Comparison of ENCODE assay signal across 8 cellular contexts in genomic region chr1:20661235-20662109, GRCh38. TPM values are rescaled to one million over a fixed set of nuclear protein-coding genes. Genes with fewer than 3 reads are reported as not detected.
DNase-seq lines count a peak whose midpoint lies in the region; ATAC-seq and TF ChIP-seq lines count a peak whose summit lies in the region.

DDOST (minus strand) TSS chr1:20661369; CDS start chr1:20661350, 19 bp downstream.

- H3K4me3 ChIP-seq in CD4-positive, CD25-positive, alpha-beta regulatory T cell (ENCODE audit: low read depth, low read length) = peak within 1 kb of the TSS; percentile 91
- peak within 1 kb of the TSS; percentile 89 to 99 for H3K4me3 ChIP-seq in duodenal mucosa (ENCODE audit: low read depth in 1 of 2, low read length in 2 of 2)
- H3K4me3 ChIP-seq in lower leg skin (ENCODE audit: low read depth, poor library complexity, severe bottlenecking) = peak within 1 kb of the TSS; percentile 81

- intact Hi-C loops in lower leg skin (cut with DNase I; ENCODE audit: low total_unique reads) = no loop called here

- H3K9me3 ChIP-seq in CD4-positive, CD25-positive, alpha-beta regulatory T cell (ENCODE audit: control insufficient read depth in 2 of 2, low read length in 2 of 2) = no peaks in the 10 kb centered on the region
- H3K9me3 ChIP-seq in duodenal mucosa (ENCODE audit: control insufficient read depth in 1 of 2, low read length in 2 of 2) = no peaks in the 10 kb centered on the region

- ATAC-seq in CD4-positive, CD25-positive, alpha-beta regulatory T cell (ENCODE audit: low read depth in 2 of 2) = peak; percentile 96
- ATAC-seq in GM19397 (IDR thresholded peaks at IDR 0.05; ENCODE audit: unreplicated experiment) = peak; percentile 95
- peak; percentile 88 for ATAC-seq in HG03575 (IDR thresholded peaks at IDR 0.05; ENCODE audit: extremely low read depth, insufficient number of reproducible peaks, low FRiP score, unreplicated experiment)

- POLR2A ChIA-PET in activated CD4-positive, alpha-beta memory T cell treated with anti-CD3 and anti-CD28 coated beads, Interleukin-2, amount 10 ng/mL, durations not matched to agents 7 days and 5 days (lab: Charles Lee) = interaction anchor here (0.7 to 2.9 kb wide), 11 partner anchors 9 to 1378 kb away, joined by 3 to 20 read pairs (median 4); partner anchors contain the start of genes CDA, HP1BP3, MUL1 and PINK1

- H3K4me3 Mint-ChIP-seq in CD4-positive, CD25-positive, alpha-beta regulatory T cell = peak within 1 kb of the TSS; percentile 98 to 100 (median 99)
- H3K4me3 Mint-ChIP-seq in activated CD4-positive, alpha-beta memory T cell treated with anti-CD3 and anti-CD28 coated beads, Interleukin-2, amount 10 ng/mL, durations not matched to agents 7 days and 5 days = peak within 1 kb of the TSS; percentile 99

- peaks cover 16% of the 10 kb centered on the region for H3K36me3 Mint-ChIP-seq in CD4-positive, CD25-positive, alpha-beta regulatory T cell
- peaks cover 34% of the 10 kb centered on the region for H3K36me3 Mint-ChIP-seq in activated CD4-positive, alpha-beta memory T cell treated with anti-CD3 and anti-CD28 coated beads, Interleukin-2, amount 10 ng/mL, durations not matched to agents 7 days and 5 days (ENCODE audit: low read depth)

- CTCF ChIA-PET in activated CD4-positive, alpha-beta memory T cell treated with anti-CD3 and anti-CD28 coated beads, Interleukin-2, amount 10 ng/mL, durations not matched to agents 7 days and 5 days (lab: Charles Lee) = interaction anchor here (0.6 to 3.7 kb wide), 9 partner anchors 16 to 449 kb away, joined by 3 to 25 read pairs (median 4); partner anchors contain the start of gene PINK1

- no peaks in the 10 kb centered on the region for H3K9me3 Mint-ChIP-seq in CD4-positive, CD25-positive, alpha-beta regulatory T cell
- H3K9me3 Mint-ChIP-seq in activated CD4-positive, alpha-beta memory T cell treated with anti-CD3 and anti-CD28 coated beads, Interleukin-2, amount 10 ng/mL, durations not matched to agents 7 days and 5 days = no peaks in the 10 kb centered on the region

- no peaks in the 10 kb centered on the region for H3K27me3 Mint-ChIP-seq in CD4-positive, CD25-positive, alpha-beta regulatory T cell
- H3K27me3 Mint-ChIP-seq in activated CD4-positive, alpha-beta memory T cell treated with anti-CD3 and anti-CD28 coated beads, Interleukin-2, amount 10 ng/mL, durations not matched to agents 7 days and 5 days = no peaks in the 10 kb centered on the region

- no peak for TF ChIP-seq CTCF in lower leg skin (IDR thresholded peaks at IDR 0.05)

- peak; percentile 95 to 99 (median 95) for DNase-seq in CD4-positive, CD25-positive, alpha-beta regulatory T cell
- DNase-seq in NCI-H82 treated with DMSO at 0.1 percent for 48 hours (lab: John Stamatoyannopoulos, UW; ENCODE audit: unreplicated experiment) (peak; percentile 97), lower leg skin (ENCODE audit: low spot score in 2 of 2) (peak; percentile 94 to 98)
- DNase-seq in activated CD4-positive, alpha-beta memory T cell treated with anti-CD3 and anti-CD28 coated beads, Interleukin-2, amount 10 ng/mL, durations not matched to agents 7 days and 5 days = peak; percentile 96
- DNase-seq in stimulated activated CD4-positive, alpha-beta T cell treated with anti-CD3 and anti-CD28 coated beads, TNF-alpha, amount 100 ng/mL, for 1 hour (ENCODE audit: low read depth in 3 of 3, low spot score in 1 of 3) = peak; percentile 85 to 86 (median 85)

- no peak for TF ChIP-seq POLR2A in lower leg skin (IDR thresholded peaks at IDR 0.05)

- peaks cover 38% of the 10 kb centered on the region for H3K4me1 ChIP-seq in CD4-positive, CD25-positive, alpha-beta regulatory T cell (ENCODE audit: control insufficient read depth, insufficient read depth, low read length, poor library complexity, severe bottlenecking)
- H3K4me1 ChIP-seq in duodenal mucosa (ENCODE audit: control insufficient read depth in 1 of 2, insufficient read depth in 2 of 2, low read length in 2 of 2) = peaks cover 19 to 23% of the 10 kb centered on the region in 2 donors

- peaks cover 18% of the 10 kb centered on the region for H3K36me3 ChIP-seq in CD4-positive, CD25-positive, alpha-beta regulatory T cell (ENCODE audit: control insufficient read depth, insufficient read depth, low read length)
- peaks cover 1 to 19% of the 10 kb centered on the region in 2 donors for H3K36me3 ChIP-seq in duodenal mucosa (ENCODE audit: control insufficient read depth in 1 of 2, insufficient read depth in 2 of 2, low read length in 2 of 2)

- H3K27me3 ChIP-seq in CD4-positive, CD25-positive, alpha-beta regulatory T cell (ENCODE audit: control insufficient read depth, insufficient read depth, low read length) = no peaks in the 10 kb centered on the region
- no peaks in the 10 kb centered on the region for H3K27me3 ChIP-seq in duodenal mucosa (ENCODE audit: control insufficient read depth in 1 of 2, insufficient read depth in 2 of 2, low read length in 2 of 2)

- 3 to 4% methylated on average over 19 to 24 of the region's 55 CpGs for WGBS in lower leg skin, 2 donors

- peak within 1 kb of the TSS; percentile 79 for H3K27ac ChIP-seq in CD4-positive, CD25-positive, alpha-beta regulatory T cell (ENCODE audit: insufficient read depth, low read length, poor library complexity, severe bottlenecking)
- H3K27ac ChIP-seq in duodenal mucosa (ENCODE audit: low read depth, low read length) = peak within 1 kb of the TSS; percentile 52

- peaks cover 26 to 54% (median 35%) of the 10 kb centered on the region in 4 donors for H3K4me1 Mint-ChIP-seq in CD4-positive, CD25-positive, alpha-beta regulatory T cell
- peaks cover 52% of the 10 kb centered on the region for H3K4me1 Mint-ChIP-seq in activated CD4-positive, alpha-beta memory T cell treated with anti-CD3 and anti-CD28 coated beads, Interleukin-2, amount 10 ng/mL, durations not matched to agents 7 days and 5 days

- H3K9ac ChIP-seq in duodenal mucosa (ENCODE audit: low read depth in 1 of 2, low read length in 2 of 2) = peak within 1 kb of the TSS; percentile 83 to 88

- peak within 1 kb of the TSS; percentile 99 for H3K27ac Mint-ChIP-seq in CD4-positive, CD25-positive, alpha-beta regulatory T cell
- peak within 1 kb of the TSS; percentile 97 for H3K27ac Mint-ChIP-seq in activated CD4-positive, alpha-beta memory T cell treated with anti-CD3 and anti-CD28 coated beads, Interleukin-2, amount 10 ng/mL, durations not matched to agents 7 days and 5 days

RNA-seq across cellular contexts. Expression of gene DDOST, which starts in this region (rescaled TPM):
- 103 TPM for total RNA-seq in CD4-positive, CD25-positive, alpha-beta regulatory T cell
- polyA plus RNA-seq in CD4-positive, CD25-positive, alpha-beta regulatory T cell = 100 to 1,000 TPM; 254 to 283 (median 259) TPM
- total RNA-seq in activated CD4-positive, alpha-beta memory T cell treated with anti-CD3 and anti-CD28 coated beads, Interleukin-2, amount 10 ng/mL, durations not matched to agents 7 days and 5 days = 100 to 1,000 TPM; 171 to 182 TPM
- total RNA-seq in lower leg skin = 100 to 1,000 TPM in 2 of 4 donors, 10 to 100 TPM in 2; 72.4 to 146 (median 113) TPM

Comparison
In these comparisons a context has a peak if more than half of its experiments do, and no peak if none do; other contexts are left out.
1. Peak in every context shown above with its lines: DNase-seq, ATAC-seq, H3K4me3 ChIP-seq and H3K27ac ChIP-seq.